8 cellular contexts compared by ENCODE assay signal in genomic region chr1:40384413-40384762, GRCh38. TPM values are rescaled to one million over a fixed set of nuclear protein-coding genes. Genes with fewer than 3 reads are reported as not detected.
DNase-seq lines count a peak whose midpoint lies in the region; FAIRE-seq and TF ChIP-seq lines count a peak whose summit lies in the region.

No MANE protein-coding gene starts in this region.

- H3K9me2 ChIP-seq in OCI-LY1 (ENCODE audit: low read depth, low read length) = no peaks in the 10 kb centered on the region

- H3K27ac ChIP-seq in OCI-LY1 (ENCODE audit: low read depth, low read length, poor library complexity, severe bottlenecking) = peak overlapping the region; percentile 94
- H3K27ac ChIP-seq in effector memory CD4-positive, alpha-beta T cell (ENCODE audit: insufficient read depth, low read length, poor library complexity, severe bottlenecking) = peak overlapping the region; percentile 97
- peak overlapping the region; percentile 49 to 74 (median 62) for H3K27ac ChIP-seq in sigmoid colon

- H3K27me3 ChIP-seq in OCI-LY1 (ENCODE audit: insufficient read depth, low read length) (no peaks in the 10 kb centered on the region), sigmoid colon (no peaks in the 10 kb centered on the region)
- no peaks in the 10 kb centered on the region for H3K27me3 ChIP-seq in effector memory CD4-positive, alpha-beta T cell (replicated peaks; ENCODE audit: control insufficient read depth, insufficient read depth, low read length, poor library complexity, severe bottlenecking)

- FAIRE-seq in GM12892 (lab: Jason Lieb, UNC) = peak; percentile 61
- no peak for FAIRE-seq in D721Med (lab: Jason Lieb, UNC)

- intact Hi-C loops in sigmoid colon (cut with DNase I) = no loop called here

- no peak overlapping the region for H2AFZ ChIP-seq in OCI-LY1 (ENCODE audit: low read length)

- H3K9me3 ChIP-seq in OCI-LY1 (ENCODE audit: low read length) (no peaks in the 10 kb centered on the region), sigmoid colon (no peaks in the 10 kb centered on the region)
- no peaks in the 10 kb centered on the region for H3K9me3 ChIP-seq in effector memory CD4-positive, alpha-beta T cell (ENCODE audit: control insufficient read depth, low read length)

- TF ChIP-seq EP300 in sigmoid colon (IDR thresholded peaks at IDR 0.05) = no peak

- TF ChIP-seq POLR2A in GM12892 (IDR thresholded peaks at IDR 0.05; ENCODE audit: low read depth, low read length) = no peak
- no peak for TF ChIP-seq POLR2A in sigmoid colon (IDR thresholded peaks at IDR 0.05)

- peak overlapping the region; percentile 45 for H3K9ac ChIP-seq in OCI-LY1 (ENCODE audit: low read length)

- H3K4me3 ChIP-seq in OCI-LY1 (ENCODE audit: low read depth, low read length, poor library complexity, severe bottlenecking) (peak overlapping the region; percentile 29), sigmoid colon (no peak overlapping the region)
- peak overlapping the region; percentile 31 for H3K4me3 ChIP-seq in effector memory CD4-positive, alpha-beta T cell (ENCODE audit: insufficient read depth, low read depth, low read length, poor library complexity, severe bottlenecking)

- H3K4me1 ChIP-seq in OCI-LY1 (ENCODE audit: insufficient read depth, low read length, severe bottlenecking) (peaks cover 93% of the 10 kb centered on the region), sigmoid colon (peaks cover 0 to 44% (median 27%) of the 10 kb centered on the region in 4 donors)
- H3K4me1 ChIP-seq in effector memory CD4-positive, alpha-beta T cell (ENCODE audit: control insufficient read depth, insufficient read depth, low read length, poor library complexity, severe bottlenecking) = peaks cover 73% of the 10 kb centered on the region

- TF ChIP-seq CTCF in OCI-LY1 (IDR thresholded peaks at IDR 0.05; ENCODE audit: low read length) (no peak), sigmoid colon (IDR thresholded peaks at IDR 0.05) (no peak), D721Med (IDR thresholded peaks at IDR 0.05; ENCODE audit: insufficient read depth, missing control alignments) (no peak)

- H3K4me2 ChIP-seq in OCI-LY1 (ENCODE audit: low read length) = peak overlapping the region; percentile 63

- peaks cover 17% of the 10 kb centered on the region; the same call in 1 of the 2 replicates for H3K79me2 ChIP-seq in OCI-LY1 (ENCODE audit: insufficient read depth, low read length)

- DNase-seq in GM12892 (ENCODE audit: insufficient read length) (no peak), sigmoid colon (no peak), D721Med (ENCODE audit: insufficient read length, low spot score) (no peak), globus pallidus (ENCODE audit: low spot score) (no peak), putamen (ENCODE audit: low spot score) (no peak)
- DNase-seq in effector memory CD4-positive, alpha-beta T cell = no peak
- no peak for DNase-seq in activated CD8-positive, alpha-beta memory T cell treated with anti-CD3 and anti-CD28 coated beads, Interleukin-2, amount 50 U/mL, for 48 hours

- H3K36me3 ChIP-seq in OCI-LY1 (ENCODE audit: insufficient read depth, low read length) (peaks cover 8% of the 10 kb centered on the region; the same call in 1 of the 2 replicates), sigmoid colon (no peaks in the 10 kb centered on the region)
- no peaks in the 10 kb centered on the region for H3K36me3 ChIP-seq in effector memory CD4-positive, alpha-beta T cell (ENCODE audit: control insufficient read depth, insufficient read depth, low read length)

- WGBS in sigmoid colon, 2 donors = 2 to 13% methylated on average over 2 of the region's 2 CpGs

- H3F3A ChIP-seq in OCI-LY1 (ENCODE audit: insufficient read depth, low read length) = 0 out of 2 replicates have a peak, but pooled peaks cover 7% of the 10 kb centered on the region

- H4K20me1 ChIP-seq in OCI-LY1 (ENCODE audit: insufficient read depth, low read length) = no peaks in the 10 kb centered on the region

RNA-seq across cellular contexts. Expression of gene SMAP2, which starts 10.9 kb away (rescaled TPM):
- 122 TPM for polyA plus RNA-seq in GM12892 (2012; ENCODE audit: missing spikeins)
- 10 to 100 TPM; 20.5 to 28.5 (median 25.5) TPM for total RNA-seq in sigmoid colon
- polyA plus RNA-seq in sigmoid colon = 100 to 1,000 TPM in 1 of 3 donors, 10 to 100 TPM in 2; 22.8 to 113 (median 24.3) TPM

Comparison
In these comparisons a context has a peak if more than half of its experiments do, and no peak if none do; other contexts are left out.
1. H3K4me3 ChIP-seq: peak in OCI-LY1 (single experiment) and effector memory CD4-positive, alpha-beta T cell (single experiment); none in sigmoid colon (0 of 4).
2. Peak in every context shown above with its lines, with median percentiles within 50 percentile points of each other: H3K27ac ChIP-seq.